Comparison of ENCODE assay signal across 29 cellular contexts in the genomic region with DNA sequence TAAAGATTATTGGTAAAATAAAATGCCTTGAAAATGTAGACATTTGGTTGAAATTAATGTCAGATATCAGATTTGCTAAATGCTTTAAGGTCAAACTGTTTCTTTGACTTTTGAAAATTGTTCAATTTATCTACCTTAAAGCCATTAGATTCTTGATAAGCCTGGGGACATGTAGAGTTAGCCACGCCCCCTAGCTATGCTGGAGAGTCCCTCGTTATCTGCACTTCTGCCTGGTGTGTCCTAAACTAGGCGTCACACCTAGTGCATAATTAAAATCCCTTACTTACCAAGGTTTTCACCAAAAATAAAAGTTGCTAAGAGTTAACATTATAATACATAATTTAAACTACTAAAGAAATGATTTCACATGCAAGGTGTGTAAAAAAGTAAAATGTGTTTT.
"Had no signal": no experiment of that assay in that cellular context is flagged by ENCODE, and none has a peak within 500 bp of the region (broad histone marks: within the 10 kb centered on the region; RNA-seq: fewer than 3 reads in every experiment).

No MANE protein-coding gene starts in this region.

- H3K4me1 ChIP-seq: Peyer's patch, SJSA1 had no signal

- ATAC-seq: activated CD8-positive, alpha-beta T cell treated with anti-CD3 and anti-CD28 coated beads for 36 hours; activated T-cell treated with anti-CD3 and anti-CD28 coated beads, Interleukin-2, amount 50 U/mL, for 72 hours; activated T-helper 17 cell treated with anti-CD3 and anti-CD28 coated beads, Interleukin-2, amount 50 U/mL, for 72 hours; PC-3 had no signal

- H3K36me3 ChIP-seq: brain microvascular endothelial cell, Peyer's patch, SJSA1 had no signal

- H3K9me3 ChIP-seq: SJSA1, SK-N-SH had no signal

- H3K4me3 ChIP-seq: Peyer's patch, SJSA1 had no signal

- H3K27ac ChIP-seq: brain microvascular endothelial cell, Peyer's patch, SJSA1 had no signal

- H3K9me2 ChIP-seq: SK-N-SH had no signal

- DNase-seq: activated CD4-positive, alpha-beta T cell treated with anti-CD3 and anti-CD28 coated beads, Interleukin-2, amount 10 ng/mL, durations not matched to agents 24 days and 14 days; activated CD4-positive, alpha-beta T cell treated with anti-CD3 and anti-CD28 coated beads, Interleukin-2, amount 50 U/mL, for 4 hours; activated CD8-positive, alpha-beta T cell treated with anti-CD3 and anti-CD28 coated beads for 36 hours; activated effector memory CD4-positive, alpha-beta T cell treated with anti-CD3 and anti-CD28 coated beads, Interleukin-2, amount 50 U/mL, for 16 hours; activated naive CD4-positive, alpha-beta T cell; activated naive CD4-positive, alpha-beta T cell treated with anti-CD3 and anti-CD28 coated beads, Interleukin-2, amount 50 U/mL, for 16 hours; activated naive CD8-positive, alpha-beta T cell treated with anti-CD3 and anti-CD28 coated beads for 36 hours; activated T-cell treated with anti-CD3 and anti-CD28 coated beads, Interleukin-2, amount 50 U/mL, for 1 hour; activated T-cell treated with anti-CD3 and anti-CD28 coated beads, Interleukin-2, amount 50 U/mL, for 72 hours; amniotic stem cell; aorta; brain microvascular endothelial cell; central memory CD4-positive, alpha-beta T cell; NCI-H1105; NCI-H1417 treated with DMSO at 0.1 percent for 48 hours; NCI-H187 treated with DMSO at 0.1 percent for 48 hours; NCI-H2081; NCI-H2171 treated with DMSO at 0.1 percent for 48 hours; NCI-H2227 treated with DMSO at 0.1 percent for 48 hours; NCI-H510A treated with DMSO at 0.1 percent for 48 hours; NCI-H69; NK-92 treated with Interleukin-12 subunit alpha and Interleukin-12 subunit beta, amount 100 ng/mL, for 24 hours; PC-3; RPMI8226; SHP77 treated with DMSO at 0.1 percent for 48 hours; SK-N-SH had no signal

- H3K27me3 ChIP-seq: brain microvascular endothelial cell, Peyer's patch, SJSA1 had no signal

- H3K4me2 ChIP-seq: SK-N-SH had no signal
